ENCODE assay signal across 8 cellular contexts in genomic region chr14:49766839-49767238, GRCh38. TPM values are rescaled to one million over a fixed set of nuclear protein-coding genes. Genes with fewer than 3 reads are reported as not detected.
DNase-seq lines count a peak whose midpoint lies in the region; ATAC-seq and TF ChIP-seq lines count a peak whose summit lies in the region.

No MANE protein-coding gene starts in this region.

- peaks cover 0 to 18% (median 5%) of the 10 kb centered on the region in 11 experiments; a peak in 10 of 22 replicates for H4K20me1 ChIP-seq in BLaER1 treated with 17β-estradiol and CSF1 and Interleukin-3, amounts not matched to agents 10 nM and 100 nM

- WGBS in mesodermal cell (ENCODE audit: insufficient coverage in 2 of 2), 2 experiments: 94% methylated on average over 9 to 10 of the region's 10 CpGs

- H3K9ac ChIP-seq in BLaER1 treated with 17β-estradiol and CSF1 and Interleukin-3, amounts not matched to agents 10 nM and 100 nM: peak overlapping the region; percentile 93 to 99 (median 97)

- peaks cover 29 to 40% (median 33%) of the 10 kb centered on the region in 10 experiments for H3K4me1 ChIP-seq in BLaER1 treated with 17β-estradiol and CSF1 and Interleukin-3, amounts not matched to agents 10 nM and 100 nM
- H3K4me1 ChIP-seq in mesodermal cell (ENCODE audit: control insufficient read depth, insufficient read depth, low read length, poor library complexity, severe bottlenecking): peaks cover 14% of the 10 kb centered on the region

- H3K4me2 ChIP-seq in BLaER1 treated with 17β-estradiol and CSF1 and Interleukin-3, amounts not matched to agents 10 nM and 100 nM: peak overlapping the region; percentile 79 to 98 (median 92)

- peak overlapping the region; percentile 92 to 99 (median 97) for H3K27ac ChIP-seq in BLaER1 treated with 17β-estradiol and CSF1 and Interleukin-3, amounts not matched to agents 10 nM and 100 nM
- peak overlapping the region; percentile 98 for H3K27ac ChIP-seq in mesodermal cell (ENCODE audit: low read depth, low read length, severe bottlenecking)

- DNase-seq in LoVo (ENCODE audit: low spot score): peak; percentile 20
- peak in 1 of 2 donors; percentile 5 for DNase-seq in cardiac fibroblast (ENCODE audit: low read depth in 2 of 2)
- no peak for DNase-seq in ecto neural progenitor cell (ENCODE audit: low spot score)
- DNase-seq in ureter (ENCODE audit: low spot score): no peak

- TF ChIP-seq CTCF in cardiac fibroblast (IDR thresholded peaks at IDR 0.05; ENCODE audit: low read depth, low read length): no peak

- ATAC-seq in GM19351 (IDR thresholded peaks at IDR 0.05; ENCODE audit: unreplicated experiment) (no peak), HG03097 (IDR thresholded peaks at IDR 0.05; ENCODE audit: low FRiP score, unreplicated experiment) (no peak)

- no peaks in the 10 kb centered on the region for H3K9me3 ChIP-seq in BLaER1 treated with 17β-estradiol and CSF1 and Interleukin-3, amounts not matched to agents 10 nM and 100 nM (replicated peaks in 1 of 11)
- H3K9me3 ChIP-seq in mesodermal cell (ENCODE audit: control insufficient read depth, low read length): no peaks in the 10 kb centered on the region

- H3K27me3 ChIP-seq in BLaER1 treated with 17β-estradiol and CSF1 and Interleukin-3, amounts not matched to agents 10 nM and 100 nM: no peaks in the 10 kb centered on the region

- peaks cover 0 to 6% (median 0%) of the 10 kb centered on the region in 11 experiments; a peak in 5 of 22 replicates for H3K36me3 ChIP-seq in BLaER1 treated with 17β-estradiol and CSF1 and Interleukin-3, amounts not matched to agents 10 nM and 100 nM
- H3K36me3 ChIP-seq in mesodermal cell (ENCODE audit: control insufficient read depth, insufficient read depth, low read length): peaks cover 10% of the 10 kb centered on the region

- peak overlapping the region; percentile 78 to 98 (median 90) for H3K4me3 ChIP-seq in BLaER1 treated with 17β-estradiol and CSF1 and Interleukin-3, amounts not matched to agents 10 nM and 100 nM
- H3K4me3 ChIP-seq in cardiac fibroblast (replicated peaks in 1 of 2; ENCODE audit: low read depth in 2 of 2, low read length in 2 of 2): peak overlapping the region; percentile 95 to 96
- peak overlapping the region; percentile 93 for H3K4me3 ChIP-seq in mesodermal cell (ENCODE audit: extremely low read depth, insufficient read depth, low read length, poor library complexity, severe bottlenecking)

RNA-seq across cellular contexts. Expression of gene KLHDC2, which starts 1.1 kb away (rescaled TPM):
- polyA plus RNA-seq in mesodermal cell (2013, experiment 1 of 2): 86.1 TPM
- 92.5 TPM for polyA plus RNA-seq in mesodermal cell (2013, experiment 2 of 2)
- 63.9 TPM for total RNA-seq in ureter
